Comparison of ENCODE assay signal across 14 cellular contexts in the genomic region with DNA sequence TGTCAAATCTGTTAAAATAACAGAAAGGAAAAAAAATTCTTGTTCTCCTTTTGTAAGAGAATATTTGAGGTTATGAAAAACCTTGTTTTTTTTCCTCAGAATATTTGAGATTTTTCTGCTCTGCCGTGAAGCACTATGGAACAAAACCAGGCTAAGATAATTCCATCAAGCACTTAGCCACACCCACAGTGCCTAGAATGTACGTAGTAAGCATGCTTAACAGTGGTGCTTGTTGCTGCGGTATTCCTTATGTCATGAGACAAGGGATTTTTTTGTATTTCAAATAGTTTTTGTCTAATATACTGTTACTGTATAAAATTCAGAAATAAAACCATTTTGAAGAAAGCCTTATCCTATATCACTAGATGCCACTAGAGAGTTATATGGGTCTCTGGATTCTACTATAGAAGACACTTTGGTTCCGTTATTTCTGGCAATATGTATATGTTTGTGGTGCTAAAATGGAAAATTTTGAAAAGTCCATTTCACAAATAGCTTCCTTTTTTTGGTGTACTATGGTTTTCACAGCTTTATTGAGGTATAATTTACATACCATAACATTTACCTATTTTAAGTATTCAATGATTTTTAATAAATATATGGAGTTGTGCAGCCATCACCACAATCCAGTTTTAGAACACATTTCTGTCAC. TPM values are rescaled to one million over a fixed set of nuclear protein-coding genes. Genes with fewer than 3 reads are reported as not detected.
A peak's percentile ranks its signal among the peaks of the same experiment; 100 is the strongest.
DNase-seq lines count a peak whose midpoint lies in the region; ATAC-seq and TF ChIP-seq lines count a peak whose summit lies in the region.
"Had no signal": no experiment of that assay in that cellular context is flagged by ENCODE, and none has a peak within 500 bp of the region (broad histone marks: within the 10 kb centered on the region; RNA-seq: fewer than 3 reads in every experiment).

No MANE protein-coding gene starts in this region.

- no peaks in the 10 kb centered on the region for H3K27me3 Mint-ChIP-seq in osteocyte (ENCODE audit: unreplicated experiment)
- H3K27me3 Mint-ChIP-seq: IgD-negative memory B cell had no signal

- H3K4me3 Mint-ChIP-seq in osteocyte (ENCODE audit: unreplicated experiment): no peak overlapping the region
- H3K4me3 Mint-ChIP-seq: IgD-negative memory B cell had no signal

- H3K9me3 Mint-ChIP-seq in osteocyte (ENCODE audit: unreplicated experiment): peaks cover 5% of the 10 kb centered on the region

- ATAC-seq in GM18868 (IDR thresholded peaks at IDR 0.05; ENCODE audit: unreplicated experiment) (no peak), HG03039 (IDR thresholded peaks at IDR 0.05; ENCODE audit: unreplicated experiment) (no peak)
- ATAC-seq: activated CD4-positive, CD25-positive, alpha-beta regulatory T cell treated with anti-CD3 and anti-CD28 coated beads, Interleukin-2, amount 50 U/mL, for 24 hours had no signal

- TF ChIP-seq CTCF in choroid plexus epithelial cell (conservative IDR thresholded peaks at IDR 0.05; ENCODE audit: low read depth, low read length) (peak; percentile 31), osteocyte (IDR thresholded peaks at IDR 0.05) (peak; percentile 45)

- peaks cover 24% of the 10 kb centered on the region for H3K4me1 Mint-ChIP-seq in osteocyte (ENCODE audit: unreplicated experiment)

- peak overlapping the region; percentile 58 for H3K27ac Mint-ChIP-seq in osteocyte (ENCODE audit: unreplicated experiment)
- H3K27ac Mint-ChIP-seq: IgD-negative memory B cell had no signal

- H3K36me3 Mint-ChIP-seq in osteocyte (ENCODE audit: unreplicated experiment): peaks cover 23% of the 10 kb centered on the region

- DNase-seq in GM04503 (ENCODE audit: low read depth): peak; percentile 55
- peak; percentile 33 for DNase-seq in LHCN-M2 (ENCODE audit: low read depth)
- peak; percentile 77 for DNase-seq in choroid plexus epithelial cell (ENCODE audit: low read depth)
- no peak for DNase-seq in osteocyte (ENCODE audit: extremely low spot score, unreplicated experiment)
- no peak for DNase-seq in activated gamma-delta T cell treated with Interleukin-2 at 50 U/mL for 16 hours
- no peak for DNase-seq in T1000 (lab: John Stamatoyannopoulos, UW)
- DNase-seq: activated T-cell treated with anti-CD3 and anti-CD28 coated beads for 4 hours, HCEC 1CT, NCI-H146 had no signal

- H3K4me3 ChIP-seq in choroid plexus epithelial cell (ENCODE audit: low read depth, low read length): no peak overlapping the region
- H3K4me3 ChIP-seq: SK-N-MC had no signal

RNA-seq across cellular contexts. Expression of a gene that starts 23.7 kb away (rescaled TPM):
- total RNA-seq in LHCN-M2 (2014; rRNA removed): 35.8 and 39.9 TPM in 2 replicates
- polyA plus RNA-seq in LHCN-M2 (2012): 13.7 TPM
- 27.0 and 34.6 TPM in 2 replicates for total RNA-seq in osteocyte

RNA-seq across cellular contexts. Expression of a gene that starts 24.0 kb away (rescaled TPM):
- total RNA-seq in LHCN-M2 (2014; rRNA removed): 27.0 and 28.1 TPM in 2 replicates
- polyA plus RNA-seq in LHCN-M2 (2012): 13.4 TPM
- 19.2 and 21.3 TPM in 2 replicates for total RNA-seq in osteocyte

Comparison
In these comparisons a context has a peak if more than half of its experiments do, and no peak if none do; other contexts are left out.
1. DNase-seq: peak in GM04503 (single experiment), LHCN-M2 (single experiment) and choroid plexus epithelial cell (single experiment); none in osteocyte (single experiment), activated gamma-delta T cell treated with Interleukin-2 at 50 U/mL for 16 hours (single experiment) and T1000 (single experiment).